19 cellular contexts compared by ENCODE assay signal in genomic region chr1:121445677-121446076, GRCh38.
"Had no signal": no experiment of that assay in that cellular context is flagged by ENCODE, and none has a peak within 500 bp of the region (broad histone marks: within the 10 kb centered on the region; RNA-seq: fewer than 3 reads in every experiment).

No MANE protein-coding gene starts in this region.

- ATAC-seq: gastroesophageal sphincter; left lobe of liver; naive thymus-derived CD4-positive, alpha-beta T cell; psoas muscle; right lobe of liver; stimulated activated effector memory CD8-positive, alpha-beta T cell treated with anti-CD3 and anti-CD28 coated beads, Interleukin-12 subunit alpha, Interleukin-12 subunit beta, amount 100 ng/mL, for 72 hours; stimulated activated naive CD8-positive, alpha-beta T cell treated with anti-CD3 and anti-CD28 coated beads, Interleukin-15, Interleukin-2, amounts not matched to agents 100 U/mL and 50 U/mL, for 24 hours had no signal

- H3K9me3 ChIP-seq: esophagus squamous epithelium, gastroesophageal sphincter, psoas muscle, right lobe of liver, tibial artery, upper lobe of left lung, uterus had no signal

- H3K27ac Mint-ChIP-seq: nephron progenitor cell; stimulated activated effector memory CD8-positive, alpha-beta T cell treated with anti-CD3 and anti-CD28 coated beads, Interleukin-12 subunit alpha, Interleukin-12 subunit beta, amount 100 ng/mL, for 72 hours had no signal

- DNase-seq: esophagus squamous epithelium; foreskin fibroblast; glutamatergic neuron; islet precursor cell; mammary epithelial cell; naive thymus-derived CD4-positive, alpha-beta T cell; nephron progenitor cell; psoas muscle; retina; right lobe of liver; stimulated activated CD4-positive, alpha-beta T cell treated with anti-CD3 and anti-CD28 coated beads, Interleukin-4, amount 100 ng/mL, for 1 hour; stimulated activated CD8-positive, alpha-beta memory T cell treated with anti-CD3 and anti-CD28 coated beads, Interleukin-4, amount 100 ng/mL, for 48 hours; stimulated activated naive CD8-positive, alpha-beta T cell treated with anti-CD3 and anti-CD28 coated beads, Interleukin-15, Interleukin-2, amounts not matched to agents 100 U/mL and 50 U/mL, for 24 hours; tibial artery; upper lobe of left lung; uterus had no signal

- H3K4me3 Mint-ChIP-seq: naive thymus-derived CD4-positive, alpha-beta T cell; nephron progenitor cell; stimulated activated effector memory CD8-positive, alpha-beta T cell treated with anti-CD3 and anti-CD28 coated beads, Interleukin-12 subunit alpha, Interleukin-12 subunit beta, amount 100 ng/mL, for 72 hours had no signal

- H3K36me3 Mint-ChIP-seq: stimulated activated effector memory CD8-positive, alpha-beta T cell treated with anti-CD3 and anti-CD28 coated beads, Interleukin-12 subunit alpha, Interleukin-12 subunit beta, amount 100 ng/mL, for 72 hours had no signal
